8 cellular contexts compared by ENCODE assay signal in genomic region chr2:207311316-207312005, GRCh38.
DNase-seq lines count a peak whose midpoint lies in the region; ATAC-seq and TF ChIP-seq lines count a peak whose summit lies in the region.

No MANE protein-coding gene starts in this region.

- peaks cover under 1% of the 10 kb centered on the region for H3K27me3 Mint-ChIP-seq in T-helper 17 cell

- H3K4me3 Mint-ChIP-seq in T-helper 17 cell, result no peak overlapping the region

- peaks cover 2% of the 10 kb centered on the region for H3K36me3 Mint-ChIP-seq in T-helper 17 cell (ENCODE audit: low read depth)

- H3K4me3 ChIP-seq in fibroblast of pulmonary artery (replicated peaks; ENCODE audit: low read depth, low read length) (no peak overlapping the region), retinal pigment epithelial cell (ENCODE audit: low read length) (no peak overlapping the region)

- TF ChIP-seq CTCF in fibroblast of pulmonary artery (IDR thresholded peaks at IDR 0.05; ENCODE audit: low read length, missing control alignments) (peak; percentile 66), retinal pigment epithelial cell (conservative IDR thresholded peaks at IDR 0.05; ENCODE audit: low read depth, low read length) (peak; percentile 45)

- H3K27ac Mint-ChIP-seq in T-helper 17 cell, result no peak overlapping the region

- DNase-seq in GM04504 (ENCODE audit: low read depth), result peak; percentile 97
- DNase-seq in T-helper 17 cell, result no peak
- peak; percentile 99 for DNase-seq in fibroblast of pulmonary artery (ENCODE audit: low read depth)
- DNase-seq in retinal pigment epithelial cell (ENCODE audit: low read depth), result peak; percentile 59
- no peak for DNase-seq in GDM1 (lab: John Stamatoyannopoulos, UW)
- DNase-seq in NCI-H526 treated with DMSO at 0.1 percent for 48 hours (lab: John Stamatoyannopoulos, UW), result no peak

- ATAC-seq in GM21381 (IDR thresholded peaks at IDR 0.05; ENCODE audit: unreplicated experiment) (peak; percentile 86), HG03575 (IDR thresholded peaks at IDR 0.05; ENCODE audit: extremely low read depth, insufficient number of reproducible peaks, low FRiP score, unreplicated experiment) (peak; percentile 89), T-helper 17 cell (peak; percentile 52)

- H3K9me3 ChIP-seq in T-helper 17 cell (ENCODE audit: control insufficient read depth, low read length, poor library complexity, severe bottlenecking), result no peaks in the 10 kb centered on the region

- peaks cover 6% of the 10 kb centered on the region for H3K4me1 Mint-ChIP-seq in T-helper 17 cell

Comparison
In these comparisons a context has a peak if more than half of its experiments do, and no peak if none do; other contexts are left out.
1. DNase-seq: peak in GM04504 (single experiment), fibroblast of pulmonary artery (single experiment) and retinal pigment epithelial cell (single experiment); none in T-helper 17 cell (0 of 3), GDM1 (single experiment) and NCI-H526 treated with DMSO at 0.1 percent for 48 hours (single experiment).
2. Peak in every context shown above with its lines, with median percentiles within 50 percentile points of each other: ATAC-seq.